ENCODE assay signal across 1 cellular context in genomic region chr2:219362524-219363164, GRCh38.
TF ChIP-seq lines count a peak whose summit lies in the region.

No MANE protein-coding gene starts in this region.

TF ChIP-seq in SK-N-SH treated with all-trans-retinoic acid at 6 μM for 48 hours, 23 proteins besides CTCF, POLR2A, EP300 and RAD21 (continued from another document):
- TF ChIP-seq PATZ1 (CRISPR knock-in tag; IDR thresholded peaks at IDR 0.05; ENCODE audit: borderline replicate concordance) = no peak
- TF ChIP-seq ZC3H10 (CRISPR knock-in tag; IDR thresholded peaks at IDR 0.05) = no peak
